Comparison of ENCODE assay signal across 8 cellular contexts in genomic region chr10:21497177-21497807, GRCh38. TPM values are rescaled to one million over a fixed set of nuclear protein-coding genes. Genes with fewer than 3 reads are reported as not detected.
DNase-seq lines count a peak whose midpoint lies in the region; ATAC-seq and TF ChIP-seq lines count a peak whose summit lies in the region.

No MANE protein-coding gene starts in this region.

- H3K9me3 Mint-ChIP-seq in CD4-positive, alpha-beta T cell, result no peaks in the 10 kb centered on the region
- H3K9me3 Mint-ChIP-seq in osteocyte (ENCODE audit: unreplicated experiment), result no peaks in the 10 kb centered on the region

- no peak overlapping the region for H3K27ac ChIP-seq in CD4-positive, alpha-beta T cell (ENCODE audit: low read depth, low read length)
- peak overlapping the region in 9 of 10 donors; percentile 79 to 91 (median 85) for H3K27ac ChIP-seq in heart right ventricle

- intact Hi-C loops in CD4-positive, alpha-beta T cell (cut with DNase I, micrococcal nuclease), result loop anchor here (5.0 to 10.0 kb wide), 13 partner anchors 35 to 1568 kb away; partner anchors contain the start of genes BMI1 (in 1 of the 2), DNAJC1 (in 1 of the 2) and MLLT10 (in 1 of the 2)
- intact Hi-C loops in heart right ventricle (cut with DNase I), result loop anchor here (2.0 to 10.0 kb wide), 17 partner anchors 20 to 1490 kb away; partner anchors contain the start of genes MLLT10 (in 6 of the 10) and BMI1 (in 2 of the 10)

- no peak overlapping the region for H3K27ac Mint-ChIP-seq in CD4-positive, alpha-beta T cell
- H3K27ac Mint-ChIP-seq in osteocyte (ENCODE audit: unreplicated experiment), result peak overlapping the region; percentile 56

- ATAC-seq in CD4-positive, alpha-beta T cell (ENCODE audit: poor library complexity), result no peak
- ATAC-seq in heart right ventricle (peak; percentile 40 to 81 (median 70)), HG02588 (IDR thresholded peaks at IDR 0.05; ENCODE audit: unreplicated experiment) (no peak)

- peak in 1 of 10 experiments; percentile 48 for DNase-seq in CD4-positive, alpha-beta T cell
- DNase-seq in HCEC 1CT, result peak; percentile 59
- peak; percentile 89 for DNase-seq in NCI-H82 (lab: John Stamatoyannopoulos, UW)
- DNase-seq in amygdala (lab: John Stamatoyannopoulos, UW), result peak in 50 of 56 donors; percentile 29 to 86 (median 68)
- DNase-seq in heart right ventricle, result peak; percentile 91 to 95
- peak; percentile 95 for DNase-seq in osteocyte (ENCODE audit: extremely low spot score, unreplicated experiment)
- DNase-seq in KG1 (lab: John Stamatoyannopoulos, UW), result no peak

- H3K36me3 Mint-ChIP-seq in CD4-positive, alpha-beta T cell (ENCODE audit: low read depth), result no peaks in the 10 kb centered on the region
- no peaks in the 10 kb centered on the region for H3K36me3 Mint-ChIP-seq in osteocyte (ENCODE audit: unreplicated experiment)

- H3K27me3 Mint-ChIP-seq in CD4-positive, alpha-beta T cell, result peaks cover 70% of the 10 kb centered on the region
- H3K27me3 Mint-ChIP-seq in osteocyte (ENCODE audit: unreplicated experiment), result peaks cover 5% of the 10 kb centered on the region

- H3K4me3 Mint-ChIP-seq in CD4-positive, alpha-beta T cell, result peak overlapping the region; percentile 87
- H3K4me3 Mint-ChIP-seq in osteocyte (ENCODE audit: unreplicated experiment), result peak overlapping the region; percentile 84

- POLR2A ChIA-PET in CD4-positive, alpha-beta T cell (lab: Charles Lee), result interaction anchor here (0.6 to 5.4 kb wide), 13 partner anchors 17 to 1161 kb away, joined by 3 to 40 read pairs (median 4); partner anchors contain the start of genes COMMD3 and SKIDA1

- H3K27me3 ChIP-seq in CD4-positive, alpha-beta T cell (ENCODE audit: control insufficient read depth, insufficient read depth, low read length), result peaks cover 65% of the 10 kb centered on the region
- peaks cover 0 to 76% (median 0%) of the 10 kb centered on the region in 7 donors for H3K27me3 ChIP-seq in heart right ventricle

- no peaks in the 10 kb centered on the region for H3K36me3 ChIP-seq in heart right ventricle

- WGBS in heart right ventricle, 2 donors, result 5% methylated on average over 37 of the region's 37 CpGs

- H3K4me3 ChIP-seq in heart right ventricle, result peak overlapping the region; percentile 57 to 89 (median 80)

- CTCF ChIA-PET in CD4-positive, alpha-beta T cell (lab: Charles Lee), result interaction anchor here (0.6 to 3.3 kb wide), 22 partner anchors 11 to 1942 kb away, joined by 3 to 29 read pairs (median 4); partner anchors contain the start of genes MLLT10 and OTUD1

- peaks cover 0 to 51% (median 15%) of the 10 kb centered on the region in 9 donors for H3K4me1 ChIP-seq in heart right ventricle

- H3K4me1 Mint-ChIP-seq in CD4-positive, alpha-beta T cell (ENCODE audit: low read depth), result peaks cover 30% of the 10 kb centered on the region
- peaks cover 23% of the 10 kb centered on the region for H3K4me1 Mint-ChIP-seq in osteocyte (ENCODE audit: unreplicated experiment)

- H3K9me3 ChIP-seq in CD4-positive, alpha-beta T cell (ENCODE audit: control insufficient read depth, low read length), result no peaks in the 10 kb centered on the region
- H3K9me3 ChIP-seq in heart right ventricle, result no peaks in the 10 kb centered on the region

- TF ChIP-seq CTCF in CD4-positive, alpha-beta T cell (IDR thresholded peaks at IDR 0.05), result no peak
- TF ChIP-seq CTCF in heart right ventricle (IDR thresholded peaks at IDR 0.05) (no peak), osteocyte (IDR thresholded peaks at IDR 0.05) (no peak)

RNA-seq across cellular contexts. Expression of gene SKIDA1, which starts 28.2 kb away (rescaled TPM):
- total RNA-seq in CD4-positive, alpha-beta T cell, result under 1 TPM; 0.22 to 0.25 TPM
- total RNA-seq in heart right ventricle, result 1 to 10 TPM; 1.9 to 6.4 (median 3.3) TPM
- under 1 TPM; 0.23 to 0.44 TPM for polyA plus RNA-seq in heart right ventricle
- total RNA-seq in osteocyte, result 4.3 and 4.9 TPM in 2 replicates

RNA-seq across cellular contexts. Expression of gene MLLT10, which starts 36.7 kb away (rescaled TPM):
- 10 to 100 TPM; 46.0 to 64.1 TPM for total RNA-seq in CD4-positive, alpha-beta T cell
- total RNA-seq in heart right ventricle, result 10 to 100 TPM; 18.9 to 28.4 (median 24.6) TPM
- polyA plus RNA-seq in heart right ventricle, result 10 to 100 TPM in 1 of 2 donors, 1 to 10 TPM in 1; 8.5 to 41.1 TPM
- total RNA-seq in osteocyte, result 43.9 and 56.5 TPM in 2 replicates

Comparison
In these comparisons a context has a peak if more than half of its experiments do, and no peak if none do; other contexts are left out.
1. ATAC-seq: peak in heart right ventricle (8 of 8); none in CD4-positive, alpha-beta T cell (single experiment) and HG02588 (single experiment).